Comparison of ENCODE assay signal across 1 cellular context in genomic region chr13:20494656-20495055, GRCh38.
TF ChIP-seq lines count a peak whose summit lies in the region.

No MANE protein-coding gene starts in this region.

TF ChIP-seq in HCT116, 20 proteins besides CTCF, POLR2A, EP300 and RAD21 (continued from another document):
- TF ChIP-seq REST (IDR thresholded peaks at IDR 0.05; ENCODE audit: low read depth) (no peak), ZBTB33 (IDR thresholded peaks at IDR 0.05; ENCODE audit: extremely low read depth, insufficient replicate concordance, low read length) (no peak), TCF7L2 (IDR thresholded peaks at IDR 0.05; ENCODE audit: borderline replicate concordance, extremely low read depth, insufficient read depth, insufficient read length) (no peak), SRF (IDR thresholded peaks at IDR 0.05; ENCODE audit: low read depth) (no peak), JUND (IDR thresholded peaks at IDR 0.05) (no peak), FOSL1 (IDR thresholded peaks at IDR 0.05; ENCODE audit: low read depth) (no peak), ZFX (IDR thresholded peaks at IDR 0.05) (no peak), POLR2AphosphoS5 (IDR thresholded peaks at IDR 0.05; ENCODE audit: low read depth, low read length) (no peak), ATF3 (IDR thresholded peaks at IDR 0.05) (no peak), CBX3 (IDR thresholded peaks at IDR 0.05; ENCODE audit: low read depth) (no peak)
